ENCODE assay signal across 1 cellular context in genomic region chr6:44270526-44271405, GRCh38.
TF ChIP-seq lines count a peak whose summit lies in the region.

No MANE protein-coding gene starts in this region.

TF ChIP-seq in endothelial cell of umbilical vein, 7 proteins besides CTCF, POLR2A, EP300 and RAD21:
- TF ChIP-seq GATA2 (IDR thresholded peaks at IDR 0.05; ENCODE audit: insufficient read depth, insufficient read length, low read depth, low read length) (no peak), EZH2 (IDR thresholded peaks at IDR 0.05; ENCODE audit: borderline replicate concordance, low read depth, low read length, severe bottlenecking) (peak; percentile 75)
